Comparison of ENCODE assay signal across 7 cellular contexts in the genomic region with DNA sequence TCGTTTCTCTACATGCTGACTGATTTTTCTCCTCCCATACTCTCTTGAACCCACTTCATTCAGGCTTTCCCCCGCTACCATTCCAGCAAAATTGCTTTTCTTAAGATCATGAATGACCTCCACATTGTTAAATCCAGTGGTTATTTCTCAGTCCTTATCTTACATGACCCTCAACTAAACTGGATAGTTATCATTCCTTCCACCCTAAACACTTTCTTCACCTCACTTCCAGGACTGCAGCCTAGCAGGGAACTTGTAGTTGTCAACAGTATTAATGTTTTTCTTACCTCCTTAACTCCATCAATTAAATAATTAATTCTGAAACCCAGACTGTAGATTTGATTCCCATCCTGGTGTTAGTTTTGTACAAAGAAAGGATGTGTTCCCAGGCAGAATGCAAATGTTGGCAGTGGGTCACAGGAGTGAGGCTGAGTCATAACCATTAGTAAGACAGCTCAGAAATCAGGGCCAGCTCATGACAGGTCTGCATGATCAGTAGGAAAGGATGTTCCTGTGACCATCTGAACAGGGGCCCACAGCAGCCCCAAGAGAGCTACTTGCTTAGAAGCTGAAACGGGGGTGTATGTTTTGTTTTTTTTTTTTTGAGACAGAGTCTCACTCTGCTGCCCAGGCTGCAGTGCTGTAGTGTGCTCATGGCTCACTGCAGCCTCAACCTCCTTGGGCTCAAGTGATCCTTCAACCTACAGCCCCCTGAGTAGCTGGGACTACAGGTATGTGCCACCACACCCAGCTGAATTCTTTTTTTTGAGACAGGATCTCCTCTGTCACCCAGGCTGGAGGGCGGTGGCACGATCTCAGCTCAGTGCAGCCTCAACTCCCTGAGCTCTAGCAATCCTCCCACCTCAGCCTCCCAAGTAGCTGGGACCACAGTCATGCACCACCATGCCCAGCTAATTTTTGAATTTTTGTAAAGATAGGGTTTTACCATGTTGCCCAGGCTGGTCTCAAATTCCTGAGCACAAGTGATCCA. TPM values are rescaled to one million over a fixed set of nuclear protein-coding genes. Genes with fewer than 3 reads are reported as not detected.
DNase-seq lines count a peak whose midpoint lies in the region; ATAC-seq and TF ChIP-seq lines count a peak whose summit lies in the region.

No MANE protein-coding gene starts in this region.

- in situ Hi-C loops in GM13976 (cut with MboI; ENCODE audit: low sequenced_read_pairs, unreplicated experiment) = no loop called here

- no peak overlapping the region for H3K4me3 ChIP-seq in osteoblast (ENCODE audit: insufficient read depth, low read length)

- H3K9me3 Mint-ChIP-seq in brain = peaks cover 0 to 4% (median 0%) of the 10 kb centered on the region in 5 experiments

- no peaks in the 10 kb centered on the region for H3K27me3 Mint-ChIP-seq in brain

- H2AFZ ChIP-seq in osteoblast (ENCODE audit: low read length) = no peak overlapping the region

- peak; percentile 50 for ATAC-seq in GM21515 (IDR thresholded peaks at IDR 0.05; ENCODE audit: unreplicated experiment)

- peak overlapping the region; percentile 38 for H3K4me2 ChIP-seq in osteoblast (ENCODE audit: insufficient read depth, low read length)

- H3K9me3 ChIP-seq in osteoblast (ENCODE audit: low read depth, low read length) = no peaks in the 10 kb centered on the region

- no peaks in the 10 kb centered on the region for H3K36me3 Mint-ChIP-seq in brain

- peak overlapping the region; percentile 80 for H3K27ac ChIP-seq in osteoblast (ENCODE audit: low read depth, low read length)

- peaks cover under 1% of the 10 kb centered on the region for H3K27me3 ChIP-seq in osteoblast (ENCODE audit: insufficient read depth, low read length)

- DNase-seq in GM13976 (ENCODE audit: low spot score) (peak; percentile 75), HK-2 (ENCODE audit: unreplicated experiment) (peak; percentile 48), osteoblast (ENCODE audit: insufficient read length, low spot score, missing footprints) (peak; percentile 91), NCI-H187 treated with DMSO at 0.1 percent for 48 hours (lab: John Stamatoyannopoulos, UW) (no peak)
- no peak for DNase-seq in activated CD4-positive, CD25-positive, alpha-beta regulatory T cell treated with anti-CD3 and anti-CD28 coated beads, Interleukin-2, amount 50 U/mL, for 72 hours

- H3K4me3 Mint-ChIP-seq in brain = peak overlapping the region in 3 of 5 experiments; percentile 6 to 18 (median 9)

- no peaks in the 10 kb centered on the region for H4K20me1 ChIP-seq in osteoblast (ENCODE audit: insufficient read depth, low read length)

- TF ChIP-seq CTCF in GM13976 (IDR thresholded peaks at IDR 0.05; ENCODE audit: borderline replicate concordance, control extremely low read depth, extremely low read depth, insufficient read depth, missing control alignments) (no peak), brain (conservative IDR thresholded peaks at IDR 0.05) (no peak), osteoblast (IDR thresholded peaks at IDR 0.05; ENCODE audit: extremely low read depth, low read depth, low read length) (no peak)

- H3K4me1 ChIP-seq in osteoblast (ENCODE audit: insufficient read depth, low read length) = peaks cover 20% of the 10 kb centered on the region

- H3K4me1 Mint-ChIP-seq in brain = no peaks in the 10 kb centered on the region

- peak overlapping the region; percentile 33 to 91 (median 68) for H3K27ac Mint-ChIP-seq in brain

- H3K79me2 ChIP-seq in osteoblast (ENCODE audit: insufficient read depth, low read length) = no peaks in the 10 kb centered on the region

- no peaks in the 10 kb centered on the region for H3K36me3 ChIP-seq in osteoblast (ENCODE audit: insufficient read depth, low read length)

RNA-seq across cellular contexts. Expression of gene BCL2L10, which starts 9.1 kb away (rescaled TPM):
- polyA plus RNA-seq in brain (ENCODE audit: insufficient read depth, low read depth, low replicate concordance) = not detected
- total RNA-seq in osteoblast = not detected in 2 replicates

Comparison
In these comparisons a context has a peak if more than half of its experiments do, and no peak if none do; other contexts are left out.
1. DNase-seq: peak in GM13976 (single experiment), HK-2 (single experiment) and osteoblast (single experiment); none in activated CD4-positive, CD25-positive, alpha-beta regulatory T cell treated with anti-CD3 and anti-CD28 coated beads, Interleukin-2, amount 50 U/mL, for 72 hours (single experiment) and NCI-H187 treated with DMSO at 0.1 percent for 48 hours (single experiment).